26 cellular contexts compared by ENCODE assay signal in the genomic region with DNA sequence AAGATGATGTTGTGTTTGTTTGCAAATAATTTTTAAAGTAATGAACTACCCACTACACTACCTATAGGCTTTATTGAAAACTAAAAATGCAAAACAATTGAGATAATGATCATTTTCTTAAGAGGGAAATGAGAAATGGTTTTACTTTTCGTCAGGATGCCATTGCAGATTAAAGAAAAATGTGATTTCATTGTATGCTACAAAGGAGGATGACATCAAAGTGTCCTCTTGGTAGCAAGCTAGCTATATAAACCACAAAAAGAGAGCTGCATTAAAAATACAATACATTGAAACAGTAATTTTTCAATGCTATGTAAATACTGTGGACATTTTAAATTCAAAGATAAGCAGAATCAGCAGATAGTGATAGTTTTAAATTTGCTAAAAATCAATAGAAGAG.
"Had no signal": no experiment of that assay in that cellular context is flagged by ENCODE, and none has a peak within 500 bp of the region (broad histone marks: within the 10 kb centered on the region; RNA-seq: fewer than 3 reads in every experiment).

No MANE protein-coding gene starts in this region.

- H3K27me3 ChIP-seq: dorsolateral prefrontal cortex, gastrocnemius medialis, heart left ventricle, hepatocyte, left lung, neutrophil, right atrium auricular region, stomach, thyroid gland, vagina had no signal

- H3K79me2 ChIP-seq: hepatocyte had no signal

- H3K9me3 ChIP-seq: gastrocnemius medialis, heart left ventricle, left lung, mucosa of descending colon, neutrophil, prostate gland, right atrium auricular region, stomach, thyroid gland, vagina had no signal

- H3K4me2 ChIP-seq: hepatocyte had no signal

- H3K27ac ChIP-seq: dorsolateral prefrontal cortex, epithelial cell of prostate, gastrocnemius medialis, heart left ventricle, hepatocyte, left lung, neutrophil, prostate gland, right atrium auricular region, stomach, thyroid gland, vagina had no signal

- H3K4me1 ChIP-seq: gastrocnemius medialis, heart left ventricle, left lung, prostate gland, right atrium auricular region, stomach, thyroid gland, vagina had no signal

- H3K36me3 ChIP-seq: gastrocnemius medialis, heart left ventricle, left lung, neutrophil, prostate gland, right atrium auricular region, stomach, thyroid gland, vagina had no signal

- H3K4me3 ChIP-seq: dorsolateral prefrontal cortex, gastrocnemius medialis, heart left ventricle, hepatocyte, left lung, mucosa of descending colon, prostate gland, right atrium auricular region, stomach, thyroid gland, vagina had no signal

- DNase-seq: dorsolateral prefrontal cortex; effector CD4-positive, alpha-beta T cell; foreskin fibroblast; gastrocnemius medialis; heart left ventricle; left cardiac atrium; left lung; mesenchymal stem cell; mucosa of descending colon; naive B cell; stimulated activated CD4-positive, alpha-beta T cell treated with anti-CD3 and anti-CD28 coated beads, Interleukin-2, amount 100 ng/mL, for 24 hours; stimulated activated CD4-positive, alpha-beta T cell treated with anti-CD3 and anti-CD28 coated beads, Interleukin-4, amount 100 ng/mL, for 24 hours; stimulated activated naive CD4-positive, alpha-beta T cell treated with Interleukin-2 at 50 U/mL for 16 hours; stomach; thyroid gland; trophoblast cell had no signal

- ATAC-seq: esophagus mucosa; gastrocnemius medialis; heart left ventricle; left cardiac atrium; left lung; mucosa of descending colon; natural killer cell treated with Interleukin-12 subunit alpha and Interleukin-12 subunit beta and Interleukin-15 and Interleukin-18, amount 100 ng/mL, for 72 hours; sciatic nerve; stimulated activated effector memory CD8-positive, alpha-beta T cell treated with anti-CD3 and anti-CD28 coated beads, Interleukin-12 subunit alpha, Interleukin-12 subunit beta, amount 100 ng/mL, for 72 hours had no signal

- H2AFZ ChIP-seq: hepatocyte had no signal
